21 cellular contexts compared by ENCODE assay signal in genomic region chr2:241014224-241014623, GRCh38. TPM values are rescaled to one million over a fixed set of nuclear protein-coding genes. Genes with fewer than 3 reads are reported as not detected.
DNase-seq lines count a peak whose midpoint lies in the region; ATAC-seq and TF ChIP-seq lines count a peak whose summit lies in the region.
"Had no signal": no experiment of that assay in that cellular context is flagged by ENCODE, and none has a peak within 500 bp of the region (broad histone marks: within the 10 kb centered on the region; RNA-seq: fewer than 3 reads in every experiment).

No MANE protein-coding gene starts in this region.

- H3K9me3 ChIP-seq in CD4-positive, alpha-beta T cell (ENCODE audit: control insufficient read depth, low read length), result no peaks in the 10 kb centered on the region
- no peaks in the 10 kb centered on the region for H3K9me3 ChIP-seq in sigmoid colon
- H3K9me3 ChIP-seq: A549 had no signal

- TF ChIP-seq POLR2A in lower leg skin (IDR thresholded peaks at IDR 0.05) (no peak), sigmoid colon (IDR thresholded peaks at IDR 0.05) (no peak)

- H3K4me3 Mint-ChIP-seq in activated T-cell treated with anti-CD3 and anti-CD28 coated beads, Interleukin-2, amount 50 U/mL, for 24 hours, result no peak overlapping the region
- no peak overlapping the region for H3K4me3 Mint-ChIP-seq in CD4-positive, alpha-beta T cell
- H3K4me3 Mint-ChIP-seq: B cell, CD14-positive monocyte, IgD-negative memory B cell had no signal

- H3K9me3 Mint-ChIP-seq in activated T-cell treated with anti-CD3 and anti-CD28 coated beads, Interleukin-2, amount 50 U/mL, for 24 hours, result no peaks in the 10 kb centered on the region
- no peaks in the 10 kb centered on the region for H3K9me3 Mint-ChIP-seq in CD4-positive, alpha-beta T cell

- no peaks in the 10 kb centered on the region for H3K36me3 Mint-ChIP-seq in activated T-cell treated with anti-CD3 and anti-CD28 coated beads, Interleukin-2, amount 50 U/mL, for 24 hours (ENCODE audit: low read depth)
- no peaks in the 10 kb centered on the region for H3K36me3 Mint-ChIP-seq in CD4-positive, alpha-beta T cell (ENCODE audit: low read depth)
- H3K36me3 Mint-ChIP-seq: IgD-negative memory B cell had no signal

- CTCF ChIA-PET in CD4-positive, alpha-beta T cell (lab: Charles Lee), result no interaction called here

- no peak for ATAC-seq in CD4-positive, alpha-beta T cell (ENCODE audit: poor library complexity)
- ATAC-seq: A549 had no signal

- H3K27me3 ChIP-seq in CD4-positive, alpha-beta T cell (ENCODE audit: control insufficient read depth, insufficient read depth, low read length), result no peaks in the 10 kb centered on the region
- H3K27me3 ChIP-seq in sigmoid colon, result no peaks in the 10 kb centered on the region

- peaks cover 31% of the 10 kb centered on the region for H3K4me1 Mint-ChIP-seq in activated T-cell treated with anti-CD3 and anti-CD28 coated beads, Interleukin-2, amount 50 U/mL, for 24 hours (ENCODE audit: low read depth)
- peaks cover 27% of the 10 kb centered on the region for H3K4me1 Mint-ChIP-seq in CD4-positive, alpha-beta T cell (ENCODE audit: low read depth)
- H3K4me1 Mint-ChIP-seq: IgD-negative memory B cell had no signal

- no peak for TF ChIP-seq CTCF in CD4-positive, alpha-beta T cell (IDR thresholded peaks at IDR 0.05)
- no peak for TF ChIP-seq CTCF in lower leg skin (IDR thresholded peaks at IDR 0.05)
- TF ChIP-seq CTCF in sigmoid colon (IDR thresholded peaks at IDR 0.05), result no peak

- 90 to 95% methylated on average over 5 to 6 of the region's 6 CpGs for WGBS in lower leg skin, 2 donors
- 86 to 93% methylated on average over 6 of the region's 6 CpGs for WGBS in sigmoid colon, 2 donors

- peak; percentile 7 to 10 for DNase-seq in activated T-cell treated with anti-CD3 and anti-CD28 coated beads, Interleukin-2, amount 50 U/mL, for 48 hours
- no peak for DNase-seq in activated T-cell treated with anti-CD3 and anti-CD28 coated beads, Interleukin-2, amount 50 U/mL, for 24 hours
- peak in 1 of 10 experiments; percentile 20 for DNase-seq in CD4-positive, alpha-beta T cell
- DNase-seq in lower leg skin (ENCODE audit: low spot score in 2 of 2), result peak; percentile 8 to 18
- peak; percentile 36 for DNase-seq in sigmoid colon
- no peak for DNase-seq in activated naive CD4-positive, alpha-beta T cell treated with anti-CD3 and anti-CD28 coated beads, Interleukin-2, amount 50 U/mL, for 16 hours
- DNase-seq in NCI-H2171 (lab: John Stamatoyannopoulos, UW), result no peak
- DNase-seq in NCI-H510A (lab: John Stamatoyannopoulos, UW), result no peak
- DNase-seq: EL, GF-D8, GOT3, HCEC 1CT, NCI-H1105, NCI-H146, NCI-H2029 treated with DMSO at 0.1 percent for 48 hours, NCI-H345, NCI-H524 treated with DMSO at 0.1 percent for 48 hours had no signal

- POLR2A ChIA-PET in CD4-positive, alpha-beta T cell (lab: Charles Lee), result no interaction called here

- no peaks in the 10 kb centered on the region for H3K27me3 Mint-ChIP-seq in activated T-cell treated with anti-CD3 and anti-CD28 coated beads, Interleukin-2, amount 50 U/mL, for 24 hours
- H3K27me3 Mint-ChIP-seq in CD4-positive, alpha-beta T cell, result no peaks in the 10 kb centered on the region

- H3K4me1 ChIP-seq in sigmoid colon, result peaks cover 0 to 16% (median 14%) of the 10 kb centered on the region in 4 donors
- H3K4me1 ChIP-seq: A549 had no signal

- intact Hi-C loops in CD4-positive, alpha-beta T cell (cut with DNase I, micrococcal nuclease), result loop anchor here in 1 of 2 experiments (10.0 kb wide), 2 partner anchors 61 to 141 kb away; partner anchors contain the start of gene PPP1R7
- intact Hi-C loops in lower leg skin (cut with DNase I; ENCODE audit: low total_unique reads), result no loop called here
- intact Hi-C loops in sigmoid colon (cut with DNase I), result no loop called here

- H3K4me3 ChIP-seq in lower leg skin (ENCODE audit: low read depth, poor library complexity, severe bottlenecking) (no peak overlapping the region), sigmoid colon (no peak overlapping the region)
- H3K4me3 ChIP-seq: A549 had no signal

- no peak overlapping the region for H3K27ac ChIP-seq in CD4-positive, alpha-beta T cell (ENCODE audit: low read depth, low read length)
- no peak overlapping the region for H3K27ac ChIP-seq in sigmoid colon
- H3K27ac ChIP-seq: A549 had no signal

- H3K36me3 ChIP-seq in sigmoid colon, result no peaks in the 10 kb centered on the region

- no peak overlapping the region for H3K27ac Mint-ChIP-seq in activated T-cell treated with anti-CD3 and anti-CD28 coated beads, Interleukin-2, amount 50 U/mL, for 24 hours
- peak overlapping the region; percentile 3 for H3K27ac Mint-ChIP-seq in CD4-positive, alpha-beta T cell
- H3K27ac Mint-ChIP-seq: B cell, CD14-positive monocyte had no signal

- TF ChIP-seq EP300 in sigmoid colon (IDR thresholded peaks at IDR 0.05), result no peak

RNA-seq across cellular contexts. Expression of gene SNED1, which starts 15.8 kb away (rescaled TPM):
- total RNA-seq in CD4-positive, alpha-beta T cell, result 10 to 100 TPM; 42.0 to 42.7 TPM
- 10 to 100 TPM in 3 of 4 donors, 1 to 10 TPM in 1; 9.0 to 18.4 (median 17.1) TPM for total RNA-seq in lower leg skin
- total RNA-seq in sigmoid colon, result 10 to 100 TPM in 3 of 4 donors, 1 to 10 TPM in 1; 8.3 to 37.1 (median 17.0) TPM
- polyA plus RNA-seq in sigmoid colon, result 1 to 10 TPM in 2 of 3 donors, under 1 TPM in 1; 0.69 to 6.3 (median 3.0) TPM

Comparison
In these comparisons a context has a peak if more than half of its experiments do, and no peak if none do; other contexts are left out.
1. DNase-seq: peak in activated T-cell treated with anti-CD3 and anti-CD28 coated beads, Interleukin-2, amount 50 U/mL, for 48 hours (2 of 2), lower leg skin (2 of 2) and sigmoid colon (single experiment); none in activated T-cell treated with anti-CD3 and anti-CD28 coated beads, Interleukin-2, amount 50 U/mL, for 24 hours (single experiment), activated naive CD4-positive, alpha-beta T cell treated with anti-CD3 and anti-CD28 coated beads, Interleukin-2, amount 50 U/mL, for 16 hours (single experiment), NCI-H2171 (single experiment) and NCI-H510A (single experiment).